ENCODE assay signal across 18 cellular contexts in genomic region chr7:2571409-2571808, GRCh38. TPM values are rescaled to one million over a fixed set of nuclear protein-coding genes. Genes with fewer than 3 reads are reported as not detected.
DNase-seq lines count a peak whose midpoint lies in the region; ATAC-seq, FAIRE-seq and TF ChIP-seq lines count a peak whose summit lies in the region.
"Had no signal": no experiment of that assay in that cellular context is flagged by ENCODE, and none has a peak within 500 bp of the region (broad histone marks: within the 10 kb centered on the region; RNA-seq: fewer than 3 reads in every experiment).

No MANE protein-coding gene starts in this region.

- no peak overlapping the region for H3K4me3 ChIP-seq in K562
- no peak overlapping the region for H3K4me3 ChIP-seq in mesendoderm (ENCODE audit: low read length)
- no peak overlapping the region for H3K4me3 ChIP-seq in stomach
- H3K4me3 ChIP-seq: GM12878, SJCRH30 had no signal

- peaks cover 12% of the 10 kb centered on the region for H4K20me1 ChIP-seq in K562 (replicated peaks; ENCODE audit: control insufficient read depth, insufficient read depth, low read length)

- 53% methylated on average over 15 of the region's 15 CpGs for WGBS in K562 (ENCODE audit: insufficient coverage, low coverage, missing lambda C conversion rate)
- WGBS in mesendoderm (ENCODE audit: extremely low coverage, insufficient coverage, low lambda C conversion rate): no CpG with 5 or more reads among the region's 15 CpGs
- 46 to 78% (median 59%) methylated on average over 15 of the region's 15 CpGs for WGBS in stomach, 5 donors

- no peak overlapping the region for H3K23ac ChIP-seq in mesendoderm (ENCODE audit: low read length)

- H3K79me2 ChIP-seq in K562 (ENCODE audit: control insufficient read depth, insufficient read depth, low read length) (no peaks in the 10 kb centered on the region), mesendoderm (ENCODE audit: control insufficient read depth, insufficient read depth, low read length) (no peaks in the 10 kb centered on the region)

- H3K18ac ChIP-seq in mesendoderm (ENCODE audit: low read length): no peak overlapping the region

- H3K4me3 Mint-ChIP-seq in Calu3 (ENCODE audit: low read depth, unreplicated experiment): peak overlapping the region; percentile 73
- H3K4me3 Mint-ChIP-seq: CD4-positive, alpha-beta T cell had no signal

- H3K36me3 ChIP-seq in K562 (ENCODE audit: control insufficient read depth, insufficient read depth, low read length): peaks cover 9% of the 10 kb centered on the region; the same call in 1 of the 3 replicates
- no peaks in the 10 kb centered on the region for H3K36me3 ChIP-seq in mesendoderm (ENCODE audit: control insufficient read depth, insufficient read depth, low read length)
- peaks cover 11 to 51% (median 40%) of the 10 kb centered on the region in 4 donors for H3K36me3 ChIP-seq in stomach
- H3K36me3 ChIP-seq: BE2C, SJCRH30 had no signal

- H3K4ac ChIP-seq in mesendoderm (ENCODE audit: low read depth, low read length): no peak overlapping the region

- H3K4me1 ChIP-seq in K562 (replicated peaks in 1 of 2; ENCODE audit: control insufficient read depth in 2 of 2, insufficient read depth in 2 of 2, low read length in 2 of 2): peaks cover 12 to 19% of the 10 kb centered on the region in 2 experiments; a peak in 4 of 5 replicates
- H3K4me1 ChIP-seq in mesendoderm (ENCODE audit: control insufficient read depth, low read depth, low read length): no peaks in the 10 kb centered on the region
- peaks cover 0 to 28% (median 8%) of the 10 kb centered on the region in 4 donors for H3K4me1 ChIP-seq in stomach
- H3K4me1 ChIP-seq: BE2C, SJCRH30 had no signal

- H3K9me3 ChIP-seq in K562 (replicated peaks; ENCODE audit: control insufficient read depth, insufficient read depth, low read depth, low read length) (no peaks in the 10 kb centered on the region), stomach (no peaks in the 10 kb centered on the region)
- H3K9me3 ChIP-seq: BE2C, Caco-2, SJCRH30 had no signal

- FAIRE-seq in K562 (lab: Jason Lieb, UNC): peak; percentile 66
- FAIRE-seq: GM12878 had no signal

- H3K27ac Mint-ChIP-seq in Calu3 (ENCODE audit: unreplicated experiment): peak overlapping the region; percentile 99
- H3K27ac Mint-ChIP-seq: CD4-positive, alpha-beta T cell had no signal

- no peak overlapping the region for H2AK5ac ChIP-seq in mesendoderm (ENCODE audit: low read length)

- peaks cover 61% of the 10 kb centered on the region for H3K4me1 Mint-ChIP-seq in Calu3 (ENCODE audit: low read depth, unreplicated experiment)

- no peak overlapping the region for H4K8ac ChIP-seq in mesendoderm (ENCODE audit: low read depth, low read length)

- no peaks in the 10 kb centered on the region for H3K9me3 Mint-ChIP-seq in Calu3 (ENCODE audit: low read depth, unreplicated experiment)
- H3K9me3 Mint-ChIP-seq: CD4-positive, alpha-beta T cell had no signal

- CTCF ChIA-PET in Calu3 (lab: Charles Lee): interaction anchor here (0.6 to 2.2 kb wide), 13 partner anchors 7 to 120 kb away, joined by 3 to 32 read pairs (median 6); partner anchors contain the start of genes BRAT1 and IQCE
- CTCF ChIA-PET in K562 (lab: Yijun Ruan, JAX; ENCODE audit: low intra/inter-chr PET ratio): no interaction called here

- TF ChIP-seq EP300 in K562 (IDR thresholded peaks at IDR 0.05; ENCODE audit: low read length) (no peak), stomach (IDR thresholded peaks at IDR 0.05) (no peak)

- DNase-seq in Calu3 (peak; percentile 67), K562 (ENCODE audit: extremely low read depth in 1 of 4, low spot score in 3 of 4) (no peak), mesendoderm (peak; percentile 13), stomach (no peak)
- DNase-seq: BE2C; CD4-positive, alpha-beta T cell; DND-41; GOT3; IMR-90; NCI-H1105 treated with DMSO at 0.1 percent for 48 hours; NCI-H2081; NCI-H2171; SJCRH30 had no signal

- H3K9me1 ChIP-seq in K562 (ENCODE audit: control insufficient read depth, insufficient read depth, low read length): no peaks in the 10 kb centered on the region

- intact Hi-C loops in Calu3 (cut with micrococcal nuclease; ENCODE audit: unreplicated experiment): loop anchor here (5.0 kb wide), 2 partner anchors 49 to 61 kb away; partner anchors contain the start of gene TTYH3
- intact Hi-C loops in K562 (cut with micrococcal nuclease): no loop called here
- intact Hi-C loops in stomach (cut with DNase I; ENCODE audit: low total_unique reads): no loop called here

- H3K56ac ChIP-seq in mesendoderm (ENCODE audit: low read length): no peak overlapping the region

- no peak overlapping the region for H2BK5ac ChIP-seq in mesendoderm (ENCODE audit: low read length)

- H4K5ac ChIP-seq in mesendoderm (ENCODE audit: low read length): no peak overlapping the region

- TF ChIP-seq RAD21 in K562 (CRISPR knock-in tag; conservative IDR thresholded peaks at IDR 0.05 in 1 of 2, IDR thresholded peaks at IDR 0.05 in 1 of 2): no peak

- peaks cover 73% of the 10 kb centered on the region for H3K36me3 Mint-ChIP-seq in Calu3 (ENCODE audit: insufficient read depth, unreplicated experiment)

- no peak overlapping the region for H3K4me2 ChIP-seq in K562 (ENCODE audit: insufficient read depth, low read length)
- H3K4me2 ChIP-seq in mesendoderm (ENCODE audit: low read length): no peak overlapping the region

- H3K27me3 ChIP-seq in K562 (ENCODE audit: control insufficient read depth in 2 of 2, insufficient read depth in 2 of 2, low read length in 2 of 2) (no peaks in the 10 kb centered on the region), mesendoderm (ENCODE audit: insufficient read depth, low read length, poor library complexity) (no peaks in the 10 kb centered on the region), stomach (no peaks in the 10 kb centered on the region)
- H3K27me3 ChIP-seq: BE2C, SJCRH30 had no signal

- POLR2A ChIA-PET in K562 (lab: Yijun Ruan, JAX): interaction anchor here (0.6 to 1.1 kb wide), 2 partner anchors 72 to 171 kb away, joined by 3 read pairs; no protein-coding TSS in a partner anchor

- no peak overlapping the region for H2BK15ac ChIP-seq in mesendoderm (replicated peaks; ENCODE audit: low read depth)

- H3K27me3 Mint-ChIP-seq in Calu3 (ENCODE audit: unreplicated experiment): no peaks in the 10 kb centered on the region
- H3K27me3 Mint-ChIP-seq: CD4-positive, alpha-beta T cell had no signal

- ATAC-seq in K562 (no peak), GM21723 (IDR thresholded peaks at IDR 0.05; ENCODE audit: unreplicated experiment) (no peak), SK-N-SH treated with all-trans-retinoic acid at 6 μM for 48 hours (no peak), GM21423 (IDR thresholded peaks at IDR 0.05; ENCODE audit: unreplicated experiment) (no peak)
- ATAC-seq: GM12878 had no signal

- BruUV-seq in Calu3 (replicated peaks; lab: Mats Ljungman, UMichigan): TSS peak; percentile 96
- no TSS peak for BruUV-seq in K562 (replicated peaks; lab: Mats Ljungman, UMichigan)

- in situ Hi-C loops in K562 (cut with MboI): no loop called here

- H3K9ac ChIP-seq in K562 (ENCODE audit: insufficient read depth in 1 of 2, low read depth in 2 of 2, low read length in 2 of 2) (peak overlapping the region in 1 of 2 experiments; percentile 46; a peak in 1 of 4 replicates), mesendoderm (ENCODE audit: low read length) (no peak overlapping the region)

- H2BK120ac ChIP-seq in mesendoderm (ENCODE audit: low read depth, low read length): no peak overlapping the region

- TF ChIP-seq CTCF in Calu3 (IDR thresholded peaks at IDR 0.05; ENCODE audit: unreplicated experiment): no peak
- TF ChIP-seq CTCF in K562 (IDR thresholded peaks at IDR 0.05 in 2 of 3, conservative IDR thresholded peaks at IDR 0.05 in 1 of 3; ENCODE audit: insufficient read depth in 2 of 3, low read depth in 1 of 3, low read length in 3 of 3): no peak
- no peak for TF ChIP-seq CTCF in stomach (IDR thresholded peaks at IDR 0.05)

- no peak overlapping the region for H3K27ac ChIP-seq in K562 (ENCODE audit: extremely low read depth, low read depth, low read length)
- H3K27ac ChIP-seq in mesendoderm (ENCODE audit: low read depth, low read length): no peak overlapping the region
- H3K27ac ChIP-seq in stomach: peak overlapping the region in 3 of 5 donors; percentile 18 to 68 (median 57)
- H3K27ac ChIP-seq: SJCRH30 had no signal

- no peak for TF ChIP-seq POLR2A in K562 (conservative IDR thresholded peaks at IDR 0.05)
- no peak for TF ChIP-seq POLR2A in stomach (IDR thresholded peaks at IDR 0.05)

- H3K79me1 ChIP-seq in mesendoderm (ENCODE audit: low read length): no peaks in the 10 kb centered on the region

- peak overlapping the region; percentile 44; the same call in 1 of the 2 replicates for H2AFZ ChIP-seq in K562 (ENCODE audit: low read depth, low read length)

RNA-seq across cellular contexts. Expression of gene IQCE, which starts 12.6 kb away (rescaled TPM):
- total RNA-seq in Calu3 (2022) (94.8 and 96.4 TPM in 2 replicates), K562 (2014; rRNA removed) (7.2 and 8.5 TPM in 2 replicates), K562 (2014; rRNA removed; fragmentation: Illumina TruSeq; extraction: Trizol) (1.7 and 3.5 TPM in 2 replicates), K562 (2015; rRNA removed; fragmentation: Illumina TruSeq; extraction: Trizol) (3.7 and 4.2 TPM in 2 replicates), K562 (2021) (7.8 and 8.7 TPM in 2 replicates), stomach (100 to 1,000 TPM in 1 of 5 donors, 10 to 100 TPM in 3, 1 to 10 TPM in 1; 1.8 to 248 (median 49.1) TPM)
- 26.8 and 52.1 TPM in 2 replicates for total RNA-seq in K562 (2011; cell fraction: chromatin; rRNA removed; ENCODE audit: low replicate concordance)
- total RNA-seq in K562 (2011; cell fraction: nucleolus; rRNA removed): 20.3 and 21.5 TPM in 2 replicates
- total RNA-seq in K562 (2011; cell fraction: nucleoplasm; rRNA removed): 22.9 and 30.8 TPM in 2 replicates
- polyA plus RNA-seq in K562 (2011; rRNA removed) (3.2 and 5.0 TPM in 2 replicates), K562 (2014; fragmentation: Illumina TruSeq; extraction: Trizol) (4.4 and 6.5 TPM in 2 replicates), K562 (2014; fragmentation: Nextera tagmentation; extraction: Ambion mirVana) (under 1 TPM; 0.18 to 0.28 TPM), K562 (2014; rRNA removed) (5.1 and 6.1 TPM in 2 replicates), stomach (10 to 100 TPM in 1 of 3 donors, 1 to 10 TPM in 2; 3.0 to 10.5 (median 7.5) TPM)
- polyA plus RNA-seq in K562 (2011; cell fraction: cytosol; rRNA removed): 2.3 and 3.0 TPM in 2 replicates
- polyA plus RNA-seq in K562 (2011; cell fraction: nucleus; rRNA removed): 12.8 and 18.1 TPM in 2 replicates
- polyA plus RNA-seq in K562 (2012): 5.3 and 7.0 TPM in 2 replicates
- 3.7 and 4.7 TPM in 2 replicates for polyA minus RNA-seq in K562 (2011; rRNA and poly(A)+ RNA removed)
- 3.9 and 4.8 TPM in 2 replicates for polyA minus RNA-seq in K562 (2011; cell fraction: cytosol; rRNA and poly(A)+ RNA removed)
- 5.5 and 5.9 TPM in 2 replicates for polyA minus RNA-seq in K562 (2011; cell fraction: nucleus; rRNA and poly(A)+ RNA removed)
- 3.1 TPM for polyA plus RNA-seq in mesendoderm (2013, experiment 1 of 2)
- 2.8 TPM for polyA plus RNA-seq in mesendoderm (2013, experiment 2 of 2)

RNA-seq across cellular contexts. Expression of gene BRAT1, which starts 16.1 kb away (rescaled TPM):
- total RNA-seq in Calu3 (2022): 56.2 and 59.6 TPM in 2 replicates
- 18.7 and 76.7 TPM in 2 replicates for total RNA-seq in K562 (2011; cell fraction: chromatin; rRNA removed; ENCODE audit: low replicate concordance)
- total RNA-seq in K562 (2011; cell fraction: nucleolus; rRNA removed): 75.9 and 80.0 TPM in 2 replicates
- total RNA-seq in K562 (2011; cell fraction: nucleoplasm; rRNA removed): 35.8 and 37.1 TPM in 2 replicates
- 48.2 and 53.8 TPM in 2 replicates for total RNA-seq in K562 (2014; rRNA removed)
- total RNA-seq in K562 (2014; rRNA removed; fragmentation: Illumina TruSeq; extraction: Trizol): 1.9 and 3.7 TPM in 2 replicates
- 14.6 and 17.4 TPM in 2 replicates for total RNA-seq in K562 (2015; rRNA removed; fragmentation: Illumina TruSeq; extraction: Trizol)
- total RNA-seq in K562 (2021): 49.6 and 49.8 TPM in 2 replicates
- 10.5 and 23.7 TPM in 2 replicates for polyA plus RNA-seq in K562 (2011; rRNA removed)
- 14.1 and 48.2 TPM in 2 replicates for polyA plus RNA-seq in K562 (2011; cell fraction: cytosol; rRNA removed)
- 84.7 and 142 TPM in 2 replicates for polyA plus RNA-seq in K562 (2011; cell fraction: nucleus; rRNA removed)
- 37.7 and 38.8 TPM in 2 replicates for polyA plus RNA-seq in K562 (2012)
- polyA plus RNA-seq in K562 (2014; fragmentation: Illumina TruSeq; extraction: Trizol): 5.8 and 20.3 TPM in 2 replicates
- polyA plus RNA-seq in K562 (2014; fragmentation: Nextera tagmentation; extraction: Ambion mirVana): under 1 TPM; 0.13 to 0.31 TPM
- polyA plus RNA-seq in K562 (2014; rRNA removed): 35.3 and 39.1 TPM in 2 replicates
- polyA minus RNA-seq in K562 (2011; rRNA and poly(A)+ RNA removed): 3.2 and 7.4 TPM in 2 replicates
- 27.3 and 27.9 TPM in 2 replicates for polyA minus RNA-seq in K562 (2011; cell fraction: cytosol; rRNA and poly(A)+ RNA removed)
- polyA minus RNA-seq in K562 (2011; cell fraction: nucleus; rRNA and poly(A)+ RNA removed): 22.2 and 25.0 TPM in 2 replicates
- polyA plus RNA-seq in mesendoderm (2013, experiment 1 of 2): 18.2 TPM
- 18.3 TPM for polyA plus RNA-seq in mesendoderm (2013, experiment 2 of 2)
- 100 to 1,000 TPM in 1 of 5 donors, 10 to 100 TPM in 4; 16.3 to 119 (median 35.7) TPM for total RNA-seq in stomach
- 10 to 100 TPM; 23.5 to 25.2 (median 23.5) TPM for polyA plus RNA-seq in stomach

RNA-seq across cellular contexts. Expression of gene LFNG, which starts 51.8 kb away (rescaled TPM):
- 46.8 and 59.1 TPM in 2 replicates for total RNA-seq in Calu3 (2022)
- total RNA-seq in K562 (2011; cell fraction: chromatin; rRNA removed; ENCODE audit: low replicate concordance): 0.76 and 4.3 TPM in 2 replicates
- 3.6 and 4.7 TPM in 2 replicates for total RNA-seq in K562 (2011; cell fraction: nucleolus; rRNA removed)
- 2.0 and 2.1 TPM in 2 replicates for total RNA-seq in K562 (2011; cell fraction: nucleoplasm; rRNA removed)
- 0.49 and 0.73 TPM in 2 replicates for total RNA-seq in K562 (2014; rRNA removed)
- total RNA-seq in K562 (2014; rRNA removed; fragmentation: Illumina TruSeq; extraction: Trizol): 0.18 and 0.22 TPM in 2 replicates
- total RNA-seq in K562 (2015; rRNA removed; fragmentation: Illumina TruSeq; extraction: Trizol): 0.25 and 0.30 TPM in 2 replicates
- 0.81 and 0.89 TPM in 2 replicates for total RNA-seq in K562 (2021)
- polyA plus RNA-seq in K562 (2011; rRNA removed): 0.86 and 1.2 TPM in 2 replicates
- polyA plus RNA-seq in K562 (2011; cell fraction: cytosol; rRNA removed): 1.4 and 2.5 TPM in 2 replicates
- 4.7 and 6.5 TPM in 2 replicates for polyA plus RNA-seq in K562 (2011; cell fraction: nucleus; rRNA removed)
- polyA plus RNA-seq in K562 (2012): 0.43 and 0.47 TPM in 2 replicates
- 0.24 and 0.39 TPM in 2 replicates for polyA plus RNA-seq in K562 (2014; fragmentation: Illumina TruSeq; extraction: Trizol)
- under 1 TPM in 1 of 2 experiments, not detected in 1; 0.03 TPM for polyA plus RNA-seq in K562 (2014; fragmentation: Nextera tagmentation; extraction: Ambion mirVana)
- polyA plus RNA-seq in K562 (2014; rRNA removed): 0.25 and 0.28 TPM in 2 replicates
- polyA minus RNA-seq in K562 (2011; rRNA and poly(A)+ RNA removed): 0.45 and 0.49 TPM in 2 replicates
- 0.91 and 1.0 TPM in 2 replicates for polyA minus RNA-seq in K562 (2011; cell fraction: cytosol; rRNA and poly(A)+ RNA removed)
- polyA minus RNA-seq in K562 (2011; cell fraction: nucleus; rRNA and poly(A)+ RNA removed): 3.6 and 3.8 TPM in 2 replicates
- 1.2 TPM for polyA plus RNA-seq in mesendoderm (2013, experiment 1 of 2)
- polyA plus RNA-seq in mesendoderm (2013, experiment 2 of 2): 1.7 TPM
- 100 to 1,000 TPM in 1 of 5 donors, 10 to 100 TPM in 3, 1 to 10 TPM in 1; 8.0 to 103 (median 36.2) TPM for total RNA-seq in stomach
- polyA plus RNA-seq in stomach: 10 to 100 TPM; 11.8 to 15.4 (median 14.1) TPM

Comparison
In these comparisons a context has a peak if more than half of its experiments do, and no peak if none do; other contexts are left out.
1. DNase-seq: peak in Calu3 (single experiment) and mesendoderm (single experiment); none in K562 (0 of 4) and stomach (single experiment).
2. H3K27ac ChIP-seq: peak in stomach (3 of 5); none in K562 (single experiment) and mesendoderm (single experiment).